8 cellular contexts compared by ENCODE assay signal in genomic region chr4:119454151-119454490, GRCh38.
DNase-seq lines count a peak whose midpoint lies in the region; ATAC-seq and TF ChIP-seq lines count a peak whose summit lies in the region.
"Not testable (repeated sequence)": the region's sequence is repeated elsewhere in the genome, so short reads cannot be mapped to it uniquely, and the experiment has no call there.

No MANE protein-coding gene starts in this region.

- not testable (repeated sequence) for H3K79me1 ChIP-seq in trophoblast cell (ENCODE audit: low read length)

- DNase-seq in 8988T (peak; percentile 6), iPS-NIHi7 (ENCODE audit: extremely low spot score) (peak; percentile 15)
- not testable (repeated sequence) for DNase-seq in activated CD4-positive, alpha-beta memory T cell treated with anti-CD3 and anti-CD28 coated beads, Interleukin-2, amount 10 ng/mL, durations not matched to agents 7 days and 5 days; trophoblast cell

- H3K4me2 ChIP-seq in trophoblast cell (ENCODE audit: low read length) = peak overlapping the region; percentile 97

- peak overlapping the region; percentile 92 for H3K27ac Mint-ChIP-seq in activated CD4-positive, alpha-beta memory T cell treated with anti-CD3 and anti-CD28 coated beads, Interleukin-2, amount 10 ng/mL, durations not matched to agents 7 days and 5 days

- peaks cover 11% of the 10 kb centered on the region for H3K4me1 Mint-ChIP-seq in activated CD4-positive, alpha-beta memory T cell treated with anti-CD3 and anti-CD28 coated beads, Interleukin-2, amount 10 ng/mL, durations not matched to agents 7 days and 5 days

- H3K4me3 ChIP-seq in HEK293 (ENCODE audit: low read depth, low read length) (peak overlapping the region; percentile 51), HUES64 (ENCODE audit: low read length) (peak overlapping the region; percentile 90), ectodermal cell (ENCODE audit: insufficient read depth, low read depth, low read length) (peak overlapping the region; percentile 52), trophoblast cell (ENCODE audit: low read depth, low read length) (peak overlapping the region; percentile 90)

- H2BK5ac ChIP-seq in trophoblast cell (ENCODE audit: low read depth, low read length, poor library complexity) = not testable (repeated sequence)

- H2BK12ac ChIP-seq in trophoblast cell (ENCODE audit: low read length) = not testable (repeated sequence)

- H2AFZ ChIP-seq in trophoblast cell (ENCODE audit: insufficient read depth, low read length, poor library complexity) = peak overlapping the region; percentile 50

- TF ChIP-seq CTCF in HEK293 (tag by site-specific recombination; IDR thresholded peaks at IDR 0.05) = not testable (repeated sequence)

- H3K9ac ChIP-seq in HUES64 (ENCODE audit: low read depth, low read length) (peak overlapping the region; percentile 89), trophoblast cell (ENCODE audit: low read length) (peak overlapping the region; percentile 86)

- H3K18ac ChIP-seq in trophoblast cell (ENCODE audit: low read length) = not testable (repeated sequence)

- not testable (repeated sequence) for H3K23ac ChIP-seq in trophoblast cell (ENCODE audit: low read length)

- H3K14ac ChIP-seq in trophoblast cell (ENCODE audit: low read length) = peak overlapping the region; percentile 34

- 19% methylated on average over 7 of the region's 7 CpGs for WGBS in HUES64
- WGBS in ectodermal cell, 2 experiments = 23 to 26% methylated on average over 7 of the region's 7 CpGs
- no CpG with 5 or more reads among the region's 7 CpGs for WGBS in trophoblast cell (ENCODE audit: extremely low coverage, insufficient coverage, insufficient read length)

- not testable (repeated sequence) for H2AK5ac ChIP-seq in trophoblast cell (ENCODE audit: low read length)

- H3K4me1 ChIP-seq in HEK293 (ENCODE audit: control insufficient read depth, insufficient read depth, low read length); HUES64 (ENCODE audit: insufficient read depth, low read length); ectodermal cell (ENCODE audit: control insufficient read depth, insufficient read depth, low read length); trophoblast cell (ENCODE audit: control insufficient read depth in 1 of 2, insufficient read depth in 2 of 2, low read length in 2 of 2): not testable (repeated sequence)

- H4K8ac ChIP-seq in trophoblast cell (ENCODE audit: low read depth, low read length) = peak overlapping the region; percentile 91

- CTCF ChIA-PET in HEK293 (lab: Yijun Ruan, JAX) = not testable (repeated sequence)
- CTCF ChIA-PET in activated CD4-positive, alpha-beta memory T cell treated with anti-CD3 and anti-CD28 coated beads, Interleukin-2, amount 10 ng/mL, durations not matched to agents 7 days and 5 days (lab: Charles Lee) = interaction anchor here (0.7 to 2.0 kb wide), 5 partner anchors 20 to 603 kb away, joined by 3 to 9 read pairs (median 4); partner anchors contain the start of gene USP53

- not testable (repeated sequence) for H3K9me3 ChIP-seq in HEK293 (ENCODE audit: control insufficient read depth, insufficient read depth, low read depth, low read length); HUES64 (ENCODE audit: insufficient read depth, low read depth, low read length); ectodermal cell (ENCODE audit: control insufficient read depth, low read length); trophoblast cell (ENCODE audit: insufficient read depth, low read depth, low read length)

- not testable (repeated sequence) for H2BK120ac ChIP-seq in trophoblast cell (ENCODE audit: insufficient read depth, low read length, poor library complexity)

- not testable (repeated sequence) for H3K36me3 ChIP-seq in HEK293 (ENCODE audit: control insufficient read depth in 2 of 2, insufficient read depth in 1 of 2, low read length in 2 of 2); HUES64 (ENCODE audit: insufficient read depth, low read length); ectodermal cell (ENCODE audit: control insufficient read depth, insufficient read depth, low read length); trophoblast cell (ENCODE audit: control insufficient read depth in 1 of 2, insufficient read depth in 2 of 2, low read length in 2 of 2)

- not testable (repeated sequence) for H3K9me3 Mint-ChIP-seq in activated CD4-positive, alpha-beta memory T cell treated with anti-CD3 and anti-CD28 coated beads, Interleukin-2, amount 10 ng/mL, durations not matched to agents 7 days and 5 days

- H3K4ac ChIP-seq in trophoblast cell (ENCODE audit: low read depth, low read length) = peak overlapping the region; percentile 56

- H3K36me3 Mint-ChIP-seq in activated CD4-positive, alpha-beta memory T cell treated with anti-CD3 and anti-CD28 coated beads, Interleukin-2, amount 10 ng/mL, durations not matched to agents 7 days and 5 days (ENCODE audit: low read depth) = not testable (repeated sequence)

- ATAC-seq in GM18511 (IDR thresholded peaks at IDR 0.05; ENCODE audit: unreplicated experiment) = peak; percentile 28

- H4K12ac ChIP-seq in trophoblast cell (ENCODE audit: low read depth, low read length) = peak overlapping the region; percentile 88

- peak overlapping the region; percentile 52; the same call in 1 of the 2 replicates for H3K27ac ChIP-seq in HEK293 (ENCODE audit: extremely low read depth, low read depth, low read length)
- peak overlapping the region; percentile 91 for H3K27ac ChIP-seq in HUES64 (ENCODE audit: low read depth, low read length)
- peak overlapping the region; percentile 79 for H3K27ac ChIP-seq in ectodermal cell (ENCODE audit: insufficient read depth, low read depth, low read length, poor library complexity, severe bottlenecking)
- H3K27ac ChIP-seq in trophoblast cell (ENCODE audit: low read depth, low read length) = not testable (repeated sequence)

- not testable (repeated sequence) for H3K27me3 Mint-ChIP-seq in activated CD4-positive, alpha-beta memory T cell treated with anti-CD3 and anti-CD28 coated beads, Interleukin-2, amount 10 ng/mL, durations not matched to agents 7 days and 5 days

- not testable (repeated sequence) for H3K27me3 ChIP-seq in HUES64 (ENCODE audit: insufficient read depth, low read length); ectodermal cell (ENCODE audit: control insufficient read depth, insufficient read depth, low read length, poor library complexity, severe bottlenecking); trophoblast cell (ENCODE audit: insufficient read depth, low read length)

- not testable (repeated sequence) for H3K79me2 ChIP-seq in trophoblast cell (ENCODE audit: control insufficient read depth, insufficient read depth, low read length, poor library complexity)

- peak overlapping the region; percentile 89 for H3K4me3 Mint-ChIP-seq in activated CD4-positive, alpha-beta memory T cell treated with anti-CD3 and anti-CD28 coated beads, Interleukin-2, amount 10 ng/mL, durations not matched to agents 7 days and 5 days

- POLR2A ChIA-PET in HEK293 (lab: Yijun Ruan, JAX) = not testable (repeated sequence)
- POLR2A ChIA-PET in activated CD4-positive, alpha-beta memory T cell treated with anti-CD3 and anti-CD28 coated beads, Interleukin-2, amount 10 ng/mL, durations not matched to agents 7 days and 5 days (lab: Charles Lee) = interaction anchor here (0.6 to 2.0 kb wide), 7 partner anchors 20 to 769 kb away, joined by 3 to 20 read pairs (median 3); partner anchors contain the start of gene METTL14

- peak overlapping the region; percentile 72 for H4K91ac ChIP-seq in trophoblast cell (ENCODE audit: low read depth, low read length)
